ENCODE assay signal across 25 cellular contexts in the genomic region with DNA sequence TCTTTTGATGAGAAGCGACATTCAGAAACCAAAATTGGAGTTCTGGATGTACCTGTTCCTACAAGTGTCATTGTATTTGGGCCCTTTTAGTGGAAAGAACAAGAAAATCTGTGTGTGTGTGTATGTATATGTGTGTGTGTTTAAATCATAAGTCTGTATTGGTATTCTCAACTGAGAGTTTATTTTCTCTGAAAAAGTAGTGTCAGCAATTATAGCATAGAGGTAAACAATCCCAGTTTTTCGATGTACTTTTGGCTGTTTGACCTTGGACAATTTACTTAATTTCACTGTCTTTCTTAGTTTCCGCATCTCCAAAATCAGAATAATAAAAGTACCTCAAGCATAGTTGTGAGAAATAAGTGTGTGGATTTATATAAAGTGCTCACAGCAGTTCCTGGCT. TPM values are rescaled to one million over a fixed set of nuclear protein-coding genes. Genes with fewer than 3 reads are reported as not detected.
DNase-seq lines count a peak whose midpoint lies in the region; ATAC-seq, FAIRE-seq and TF ChIP-seq lines count a peak whose summit lies in the region.
"Had no signal": no experiment of that assay in that cellular context is flagged by ENCODE, and none has a peak within 500 bp of the region (broad histone marks: within the 10 kb centered on the region; RNA-seq: fewer than 3 reads in every experiment).

No MANE protein-coding gene starts in this region.

- TF ChIP-seq CTCF in HepG2 (CRISPR knock-in tag; IDR thresholded peaks at IDR 0.05), result no peak
- no peak for TF ChIP-seq CTCF in right lobe of liver (IDR thresholded peaks at IDR 0.05)
- no peak for TF ChIP-seq CTCF in H1 (IDR thresholded peaks at IDR 0.05; ENCODE audit: control extremely low read depth in 1 of 3, insufficient read depth in 1 of 3, low read depth in 1 of 3, low read length in 3 of 3)
- TF ChIP-seq CTCF in psoas muscle (IDR thresholded peaks at IDR 0.05), result no peak

- no peak overlapping the region for H3K4me3 ChIP-seq in HepG2 (replicated peaks in 1 of 3; ENCODE audit: insufficient read depth in 1 of 3, low read depth in 2 of 3, low read length in 3 of 3)
- no peak overlapping the region for H3K4me3 ChIP-seq in right lobe of liver
- no peak overlapping the region for H3K4me3 ChIP-seq in H1 (ENCODE audit: extremely low read depth in 1 of 4, insufficient read depth in 2 of 4, low read depth in 3 of 4, low read length in 4 of 4)
- peak overlapping the region; percentile 46 for H3K4me3 ChIP-seq in psoas muscle
- H3K4me3 ChIP-seq: GM12878 had no signal

- no peak for TF ChIP-seq EP300 in HepG2 (IDR thresholded peaks at IDR 0.05; ENCODE audit: low read depth in 2 of 2, low read length in 2 of 2)
- no peak for TF ChIP-seq EP300 in HepG2 (CRISPR knock-in tag; IDR thresholded peaks at IDR 0.05; ENCODE audit: borderline replicate concordance)
- no peak for TF ChIP-seq EP300 in H1 (IDR thresholded peaks at IDR 0.05; ENCODE audit: borderline replicate concordance in 1 of 2, low read depth in 2 of 2, low read length in 2 of 2)

- H2BK12ac ChIP-seq in H1 (ENCODE audit: low read depth, low read length), result no peak overlapping the region

- H3K9ac ChIP-seq in HepG2 (ENCODE audit: insufficient read depth, low read depth, low read length) (no peak overlapping the region), H1 (replicated peaks in 1 of 4; ENCODE audit: extremely low read depth in 1 of 4, low read depth in 3 of 4, low read length in 3 of 4) (no peak overlapping the region)

- CTCF ChIA-PET in HepG2 (lab: Yijun Ruan, JAX; ENCODE audit: low intra/inter-chr PET ratio, low total read pairs), result no interaction called here
- CTCF ChIA-PET in H1 (lab: Charles Lee; ENCODE audit: partially characterized antibody), result interaction anchor here (0.9 kb wide), 1 partner anchor 60 kb away, joined by 3 read pairs; no protein-coding TSS in a partner anchor

- in situ Hi-C loops in HepG2 (cut with HindIII; ENCODE audit: extremely low pct_ligation_motif_present, low pct_unique_long_range_greater_than_20kb), result no loop called here

- H3K4me2 ChIP-seq in HepG2 (ENCODE audit: low read depth, low read length) (no peak overlapping the region), H1 (ENCODE audit: insufficient read depth in 1 of 2, low read depth in 2 of 2, low read length in 2 of 2) (no peak overlapping the region)

- 22% methylated on average over 3 of the region's 3 CpGs for WGBS in HepG2 (ENCODE audit: low lambda C conversion rate)
- WGBS in right lobe of liver (ENCODE audit: insufficient coverage, low coverage, low lambda C conversion rate, missing lambda C conversion rate), result 73% methylated on average over 3 of the region's 3 CpGs
- 92% methylated on average over 3 of the region's 3 CpGs; no CpG with 5 or more reads in 1 of the 2 experiments for WGBS in H1 (ENCODE audit: extremely low coverage in 1 of 2, insufficient coverage in 1 of 2, insufficient read length in 1 of 2, insufficient replicate concordance in 2 of 2, low coverage in 1 of 2, low lambda C conversion rate in 2 of 2, missing lambda C conversion rate in 1 of 2), 2 experiments
- 35 to 53% (median 53%) methylated on average over 3 of the region's 3 CpGs for WGBS in psoas muscle, 3 donors

- no peak overlapping the region for H3K14ac ChIP-seq in H1 (ENCODE audit: insufficient read length)

- H3K9me3 ChIP-seq in HepG2 (ENCODE audit: low read length), result no peaks in the 10 kb centered on the region
- no peaks in the 10 kb centered on the region for H3K9me3 ChIP-seq in right lobe of liver
- no peaks in the 10 kb centered on the region for H3K9me3 ChIP-seq in H1 (ENCODE audit: insufficient read depth in 2 of 2, low read depth in 1 of 2, low read length in 1 of 2)
- no peaks in the 10 kb centered on the region for H3K9me3 ChIP-seq in psoas muscle
- H3K9me3 ChIP-seq: BE2C had no signal

- no peaks in the 10 kb centered on the region for H3K27me3 ChIP-seq in HepG2 (ENCODE audit: control insufficient read depth in 1 of 2, insufficient read depth in 2 of 2, low read length in 2 of 2)
- H3K27me3 ChIP-seq in right lobe of liver, result no peaks in the 10 kb centered on the region
- H3K27me3 ChIP-seq in H1 (replicated peaks in 1 of 4; ENCODE audit: control insufficient read depth in 3 of 4, extremely low read depth in 1 of 4, insufficient read depth in 3 of 4, low read length in 3 of 4), result no peaks in the 10 kb centered on the region
- H3K27me3 ChIP-seq in psoas muscle (ENCODE audit: insufficient read depth in 3 of 3, low read length in 2 of 3), result no peaks in the 10 kb centered on the region
- H3K27me3 ChIP-seq: BE2C had no signal

- POLR2A ChIA-PET in HepG2 (lab: Yijun Ruan, JAX), result no interaction called here
- POLR2A ChIA-PET in H1 (lab: Charles Lee; ENCODE audit: partially characterized antibody), result no interaction called here

- H3K23me2 ChIP-seq in H1 (ENCODE audit: low read depth, low read length), result no peaks in the 10 kb centered on the region

- no peaks in the 10 kb centered on the region for H4K20me1 ChIP-seq in HepG2 (ENCODE audit: insufficient read depth, low read length)
- H4K20me1 ChIP-seq in H1 (replicated peaks in 1 of 2; ENCODE audit: control insufficient read depth in 1 of 2, insufficient read depth in 2 of 2, low read length in 2 of 2), result no peaks in the 10 kb centered on the region

- DNase-seq in HepG2 (ENCODE audit: low spot score), result no peak
- no peak for DNase-seq in right lobe of liver
- no peak for DNase-seq in H1 (ENCODE audit: low read depth in 1 of 2, low spot score in 2 of 2)
- no peak for DNase-seq in psoas muscle
- DNase-seq in UCSD-AML1 (lab: John Stamatoyannopoulos, UW; ENCODE audit: unreplicated experiment), result no peak
- no peak for DNase-seq in NCI-H82 treated with DMSO at 0.1 percent for 48 hours (lab: John Stamatoyannopoulos, UW; ENCODE audit: unreplicated experiment)
- DNase-seq: ACHN; BE2C; C1 segment of cervical spinal cord; CD4-positive, CD25-positive, alpha-beta regulatory T cell; CD8-positive, alpha-beta memory T cell; COR-L47; DMS 273 treated with DMSO at 0.1 percent for 48 hours; DMS53; DND-41; EL; HCEC 1CT; KBM-7 had no signal

- no peak overlapping the region for H2BK120ac ChIP-seq in H1 (replicated peaks; ENCODE audit: low read depth, low read length)

- no peaks in the 10 kb centered on the region for H3K79me1 ChIP-seq in H1 (ENCODE audit: low read depth, low read length)

- no peak overlapping the region for H2BK5ac ChIP-seq in H1 (ENCODE audit: low read depth, low read length)

- H3K36me3 ChIP-seq in HepG2 (replicated peaks in 1 of 2; ENCODE audit: control insufficient read depth in 1 of 2, insufficient read depth in 2 of 2, low read length in 2 of 2), result no peaks in the 10 kb centered on the region
- H3K36me3 ChIP-seq in right lobe of liver, result no peaks in the 10 kb centered on the region
- H3K36me3 ChIP-seq in H1 (ENCODE audit: control insufficient read depth in 2 of 4, insufficient read depth in 4 of 4, low read length in 3 of 4), result no peaks in the 10 kb centered on the region
- H3K36me3 ChIP-seq in psoas muscle (ENCODE audit: insufficient read depth in 1 of 2, low read depth in 1 of 2), result no peaks in the 10 kb centered on the region
- H3K36me3 ChIP-seq: BE2C had no signal

- ATAC-seq in HepG2, result no peak
- no peak for ATAC-seq in right lobe of liver
- ATAC-seq in psoas muscle, result no peak
- no peak for ATAC-seq in HG02840 (IDR thresholded peaks at IDR 0.05; ENCODE audit: low FRiP score, unreplicated experiment)
- ATAC-seq: GM12878 had no signal

- no peak overlapping the region for H2BK15ac ChIP-seq in H1 (ENCODE audit: low read length)

- no peak overlapping the region for H4K5ac ChIP-seq in H1 (ENCODE audit: insufficient read length, low read depth, low read length)

- H4K91ac ChIP-seq in H1 (replicated peaks; ENCODE audit: insufficient read length, low read length), result no peak overlapping the region

- FAIRE-seq in HepG2 (lab: Jason Lieb, UNC) (no peak), H1 (lab: Jason Lieb, UNC) (no peak)
- FAIRE-seq: GM12878, GM19239, H54 had no signal

- H2BK20ac ChIP-seq in H1 (ENCODE audit: low read length), result no peak overlapping the region

- H3K56ac ChIP-seq in H1 (replicated peaks; ENCODE audit: insufficient read length, low read depth, low read length), result peak overlapping the region; percentile 6

- no peaks in the 10 kb centered on the region for H3K79me2 ChIP-seq in HepG2 (ENCODE audit: insufficient read depth, low read length)
- H3K79me2 ChIP-seq in H1 (ENCODE audit: control insufficient read depth in 1 of 2, insufficient read depth in 2 of 2, low read length in 2 of 2), result no peaks in the 10 kb centered on the region

- BruUV-seq in HepG2 (replicated peaks; lab: Mats Ljungman, UMichigan), result no TSS peak

- no peak overlapping the region for H2AK5ac ChIP-seq in H1 (ENCODE audit: low read depth, low read length)

- H3K27ac ChIP-seq in HepG2 (ENCODE audit: extremely low read length, insufficient read depth, low read length) (no peak overlapping the region), right lobe of liver (no peak overlapping the region), H1 (ENCODE audit: low read depth, low read length) (no peak overlapping the region), psoas muscle (peak overlapping the region; percentile 82)

- no peak overlapping the region for H3K23ac ChIP-seq in H1 (ENCODE audit: insufficient read length)

- TF ChIP-seq RAD21 in HepG2 (CRISPR knock-in tag; IDR thresholded peaks at IDR 0.05) (no peak), H1 (IDR thresholded peaks at IDR 0.05 in 1 of 2, conservative IDR thresholded peaks at IDR 0.05 in 1 of 2; ENCODE audit: low read depth in 2 of 2, low read length in 2 of 2) (no peak)

- intact Hi-C loops in HepG2 (cut with micrococcal nuclease; ENCODE audit: unreplicated experiment) (no loop called here), right lobe of liver (cut with DNase I) (no loop called here), psoas muscle (cut with DNase I) (loop anchor here (5.0 kb wide), 3 partner anchors 46 to 51 kb away; no protein-coding TSS in a partner anchor)

- no peak overlapping the region for H4K8ac ChIP-seq in H1 (ENCODE audit: extremely low read depth, insufficient read depth, low read length)

- H2AFZ ChIP-seq in HepG2 (ENCODE audit: low read length) (no peak overlapping the region), H1 (ENCODE audit: low read length) (no peak overlapping the region)

- H3K4ac ChIP-seq in H1 (replicated peaks; ENCODE audit: insufficient read length, low read depth, low read length), result no peak overlapping the region

- TF ChIP-seq POLR2A in HepG2 (IDR thresholded peaks at IDR 0.05; ENCODE audit: insufficient read depth in 1 of 2, low read depth in 2 of 2, low read length in 2 of 2), result no peak
- TF ChIP-seq POLR2A in right lobe of liver (IDR thresholded peaks at IDR 0.05), result no peak
- no peak for TF ChIP-seq POLR2A in H1 (IDR thresholded peaks at IDR 0.05; ENCODE audit: control extremely low read depth in 1 of 2, low read depth in 2 of 2, low read length in 2 of 2)

- H3K18ac ChIP-seq in H1 (ENCODE audit: extremely low read depth, low read length), result no peak overlapping the region

- H3K4me1 ChIP-seq in HepG2 (ENCODE audit: insufficient read depth, low read length) (no peaks in the 10 kb centered on the region), right lobe of liver (no peaks in the 10 kb centered on the region), H1 (replicated peaks in 1 of 4; ENCODE audit: control insufficient read depth in 3 of 4, insufficient read depth in 4 of 4, low read length in 3 of 4) (0 out of 7 replicates have a peak, but pooled peaks cover 0 to 2% (median 0%) of the 10 kb centered on the region in 4 experiments), psoas muscle (peaks cover 56% of the 10 kb centered on the region)

RNA-seq across cellular contexts. Expression of a gene that starts 57.2 kb away (rescaled TPM):
- total RNA-seq in HepG2 (2016; rRNA removed; fragmentation: Illumina TruSeq; extraction: Trizol) (not detected in 2 replicates), right lobe of liver (under 1 TPM in 5 of 6 experiments, not detected in 1; 0.09 to 0.37 (median 0.35) TPM), psoas muscle (10 to 100 TPM; 32.8 to 48.3 (median 37.4) TPM)
- total RNA-seq in HepG2 (2016; cell fraction: cytosol; rRNA removed; fragmentation: Illumina TruSeq; extraction: Trizol; ENCODE audit: low read depth), result not detected in 2 replicates
- not detected in 2 replicates for total RNA-seq in HepG2 (2016; cell fraction: insoluble cytoplasmic fraction; rRNA removed; fragmentation: Illumina TruSeq; extraction: Trizol)
- not detected in 2 replicates for total RNA-seq in HepG2 (2016; cell fraction: membrane; rRNA removed; fragmentation: Illumina TruSeq; extraction: Trizol)
- not detected in 2 replicates for total RNA-seq in HepG2 (2016; cell fraction: nucleus; rRNA removed; fragmentation: Illumina TruSeq; extraction: Trizol)
- polyA plus RNA-seq in HepG2 (2011; rRNA removed) (not detected in 2 replicates), H1 (2011; rRNA removed) (0.06 and 0.09 TPM in 2 replicates), psoas muscle (10 to 100 TPM in 2 of 3 donors, 1 to 10 TPM in 1; 5.6 to 22.2 (median 12.8) TPM)
- polyA plus RNA-seq in HepG2 (2011; cell fraction: cytosol; rRNA removed), result not detected in 2 replicates
- polyA plus RNA-seq in HepG2 (2011; cell fraction: nucleus; rRNA removed), result not detected in 2 replicates
- not detected in 2 replicates for polyA plus RNA-seq in HepG2 (2012)
- not detected in 2 replicates for polyA plus RNA-seq in HepG2 (2016; cell fraction: cytosol; fragmentation: Illumina TruSeq; extraction: Trizol; ENCODE audit: low read depth)
- not detected in 2 replicates for polyA plus RNA-seq in HepG2 (2016; cell fraction: insoluble cytoplasmic fraction; fragmentation: Illumina TruSeq; extraction: Trizol; ENCODE audit: low read depth)
- not detected in 2 replicates for polyA plus RNA-seq in HepG2 (2016; cell fraction: membrane; fragmentation: Illumina TruSeq; extraction: Trizol; ENCODE audit: low read depth)
- not detected in 2 replicates for polyA plus RNA-seq in HepG2 (2016; cell fraction: nucleus; fragmentation: Illumina TruSeq; extraction: Trizol; ENCODE audit: insufficient read depth, low read depth)
- polyA minus RNA-seq in HepG2 (2011; rRNA and poly(A)+ RNA removed; ENCODE audit: low replicate concordance), result 350 TPM in 1 of 2 replicates, not detected in the other
- polyA minus RNA-seq in HepG2 (2011; cell fraction: cytosol; rRNA and poly(A)+ RNA removed), result 0.18 and 1.2 TPM in 2 replicates
- 0.25 and 0.52 TPM in 2 replicates for polyA minus RNA-seq in HepG2 (2011; cell fraction: nucleus; rRNA and poly(A)+ RNA removed)
- 0.17 TPM in 1 of 2 replicates, not detected in the other for total RNA-seq in H1 (2021; fragmentation: NEBNext Ultra II Directional; extraction: Animal tissue kit (Norgen Biotek cat#: 25700))
- 0.16 TPM for polyA plus RNA-seq in H1 (2011; cell fraction: cytosol; rRNA removed)
- polyA plus RNA-seq in H1 (2011; cell fraction: nucleus; rRNA removed), result 0.67 TPM
- polyA plus RNA-seq in H1 (2012, experiment 1 of 2), result 0.03 to 0.08 TPM in 2 of 4 replicates, not detected in the others
- polyA plus RNA-seq in H1 (2012, experiment 2 of 2), result not detected
- polyA plus RNA-seq in H1 (2013, experiment 1 of 2), result 0.04 TPM
- polyA plus RNA-seq in H1 (2013, experiment 2 of 2), result 0.13 TPM
- polyA minus RNA-seq in H1 (2011; rRNA and poly(A)+ RNA removed), result 0.17 and 0.22 TPM in 2 replicates
- polyA minus RNA-seq in H1 (2011; cell fraction: cytosol; rRNA and poly(A)+ RNA removed), result 1.8 TPM
- 1.6 TPM for polyA minus RNA-seq in H1 (2011; cell fraction: nucleus; rRNA and poly(A)+ RNA removed)
- total RNA-seq: A172; CD4-positive, CD25-positive, alpha-beta regulatory T cell; CD8-positive, alpha-beta memory T cell; G401; GM12878; HT-29 had no signal
- polyA plus RNA-seq: CD4-positive, CD25-positive, alpha-beta regulatory T cell; CD8-positive, alpha-beta memory T cell had no signal

Comparison
In these comparisons a context has a peak if more than half of its experiments do, and no peak if none do; other contexts are left out.
1. RNA of a gene that starts 57.2 kb away (total RNA-seq): 32.8 to 48.3 TPM in psoas muscle; 0.09 to 0.37 TPM in right lobe of liver, 0.17 TPM in H1 and not detected in HepG2; every median in the first group is over 10 times any median in the second.
2. intact Hi-C loops: an anchor here in psoas muscle (5.0 kb wide); none called in HepG2 and right lobe of liver.